ENCODE assay signal across 36 cellular contexts in the genomic region with DNA sequence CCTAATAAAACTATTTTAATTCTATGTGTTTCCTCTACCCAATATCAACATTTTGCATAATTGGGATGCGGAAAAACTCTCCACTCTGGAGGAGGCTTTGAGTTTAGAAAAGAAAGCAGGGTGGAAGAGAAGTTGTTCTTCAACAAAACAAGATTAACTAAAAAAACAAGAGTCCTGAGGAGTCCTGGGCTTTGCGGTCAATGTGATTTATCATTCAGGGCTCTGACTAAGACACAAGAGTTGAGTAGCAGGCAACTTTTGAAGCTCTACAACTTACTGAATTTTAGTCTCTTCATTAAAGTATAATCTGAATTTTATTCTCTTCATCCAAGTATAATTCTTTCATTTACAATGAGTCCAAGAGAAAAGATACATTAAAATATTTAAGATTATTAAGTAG. TPM values are rescaled to one million over a fixed set of nuclear protein-coding genes. Genes with fewer than 3 reads are reported as not detected.
"Had no signal": no experiment of that assay in that cellular context is flagged by ENCODE, and none has a peak within 500 bp of the region (broad histone marks: within the 10 kb centered on the region; RNA-seq: fewer than 3 reads in every experiment).

No MANE protein-coding gene starts in this region.

- DNase-seq: activated CD4-positive, alpha-beta memory T cell treated with anti-CD3 and anti-CD28 coated beads for 36 hours; activated CD4-positive, alpha-beta T cell treated with anti-CD3 and anti-CD28 coated beads for 36 hours; activated CD4-positive, alpha-beta T cell treated with anti-CD3 and anti-CD28 coated beads, Interleukin-2, amount 10 ng/mL, durations not matched to agents 24 days and 14 days; activated CD4-positive, CD25-positive, alpha-beta regulatory T cell; activated CD4-positive, CD25-positive, alpha-beta regulatory T cell treated with anti-CD3 and anti-CD28 coated beads, Interleukin-2, amount 50 U/mL, for 72 hours; activated CD8-positive, alpha-beta memory T cell treated with anti-CD3 and anti-CD28 coated beads, Interleukin-2, amount 10 ng/mL, durations not matched to agents 7 days and 5 days; activated CD8-positive, alpha-beta memory T cell treated with anti-CD3 and anti-CD28 coated beads, Interleukin-2, amount 50 U/mL, for 4 hours; activated CD8-positive, alpha-beta T cell treated with anti-CD3 and anti-CD28 coated beads, Interleukin-2, amount 10 ng/mL, durations not matched to agents 7 days and 5 days; activated effector memory CD4-positive, alpha-beta T cell treated with anti-CD3 and anti-CD28 coated beads, Interleukin-2, amount 50 U/mL, for 16 hours; activated naive CD4-positive, alpha-beta T cell treated with anti-CD3 and anti-CD28 coated beads for 36 hours; activated naive CD8-positive, alpha-beta T cell treated with anti-CD3 and anti-CD28 coated beads for 36 hours; activated naive CD8-positive, alpha-beta T cell treated with anti-CD3 and anti-CD28 coated beads, Interleukin-2, amount 50 U/mL, for 24 hours; activated T-cell treated with anti-CD3 and anti-CD28 coated beads, Interleukin-2, amount 50 U/mL, for 1 hour; activated T-cell treated with anti-CD3 and anti-CD28 coated beads, Interleukin-2, amount 50 U/mL, for 48 hours; adrenal gland; body of pancreas; central memory CD4-positive, alpha-beta T cell; cerebellar nuclear complex; dorsolateral prefrontal cortex; effector memory CD4-positive, alpha-beta T cell; endodermal cell; foreskin fibroblast; head of caudate nucleus; T-helper 2 cell had no signal

- ATAC-seq: activated CD4-positive, alpha-beta T cell treated with anti-CD3 and anti-CD28 coated beads for 36 hours; activated CD8-positive, alpha-beta memory T cell treated with anti-CD3 and anti-CD28 coated beads, Interleukin-2, amount 10 ng/mL, durations not matched to agents 7 days and 5 days; activated CD8-positive, alpha-beta T cell treated with anti-CD3 and anti-CD28 coated beads, Interleukin-2, amount 10 ng/mL, durations not matched to agents 7 days and 5 days; activated naive CD8-positive, alpha-beta T cell treated with anti-CD3 and anti-CD28 coated beads, Interleukin-2, amount 50 U/mL, for 24 hours; body of pancreas; esophagus mucosa had no signal

- H3K9me3 Mint-ChIP-seq: activated CD4-positive, alpha-beta memory T cell treated with anti-CD3 and anti-CD28 coated beads for 36 hours; activated CD4-positive, alpha-beta T cell treated with anti-CD3 and anti-CD28 coated beads, Interleukin-2, amount 10 ng/mL, durations not matched to agents 24 days and 14 days; activated naive CD4-positive, alpha-beta T cell treated with anti-CD3 and anti-CD28 coated beads for 36 hours; activated naive CD4-positive, alpha-beta T cell treated with anti-CD3 and anti-CD28 coated beads, Interleukin-2, amount 50 U/mL, for 24 hours; activated naive CD8-positive, alpha-beta T cell treated with anti-CD3 and anti-CD28 coated beads for 36 hours; activated naive CD8-positive, alpha-beta T cell treated with anti-CD3 and anti-CD28 coated beads, Interleukin-2, amount 50 U/mL, for 24 hours; activated T-helper 1 cell treated with anti-CD3 and anti-CD28 coated beads, Interleukin-12 subunit alpha, Interleukin-12 subunit beta, Interleukin-2, Interleukin-4 antibody, amounts not matched to agents 30 ng/mL and 10 ng/mL and 1 ng/mL, durations not matched to agents 14 hours and 24 hours and 36 hours; activated T-helper 2 cell treated with anti-CD3 and anti-CD28 coated beads, Interferon-gamma antibody, Interleukin-2, Interleukin-4, amounts not matched to agents 10 μg/mL and 5 μg/mL and 100 μg/mL, durations not matched to agents 14 hours and 24 hours and 36 hours; endodermal cell had no signal

- H3K4me3 ChIP-seq: adrenal gland, ascending aorta, body of pancreas, breast epithelium, cardiac muscle cell, coronary artery, dorsolateral prefrontal cortex had no signal

- H3K4me3 Mint-ChIP-seq: activated CD4-positive, alpha-beta memory T cell treated with anti-CD3 and anti-CD28 coated beads for 36 hours; activated CD4-positive, alpha-beta T cell treated with anti-CD3 and anti-CD28 coated beads for 36 hours; activated CD4-positive, alpha-beta T cell treated with anti-CD3 and anti-CD28 coated beads, Interleukin-2, amount 10 ng/mL, durations not matched to agents 24 days and 14 days; activated CD8-positive, alpha-beta memory T cell treated with anti-CD3 and anti-CD28 coated beads, Interleukin-2, amount 10 ng/mL, durations not matched to agents 7 days and 5 days; activated CD8-positive, alpha-beta T cell treated with anti-CD3 and anti-CD28 coated beads, Interleukin-2, amount 10 ng/mL, durations not matched to agents 7 days and 5 days; activated naive CD4-positive, alpha-beta T cell treated with anti-CD3 and anti-CD28 coated beads for 36 hours; activated naive CD4-positive, alpha-beta T cell treated with anti-CD3 and anti-CD28 coated beads, Interleukin-2, amount 50 U/mL, for 24 hours; activated naive CD8-positive, alpha-beta T cell treated with anti-CD3 and anti-CD28 coated beads for 36 hours; activated naive CD8-positive, alpha-beta T cell treated with anti-CD3 and anti-CD28 coated beads, Interleukin-2, amount 50 U/mL, for 24 hours; activated T-helper 1 cell treated with anti-CD3 and anti-CD28 coated beads, Interleukin-12 subunit alpha, Interleukin-12 subunit beta, Interleukin-2, Interleukin-4 antibody, amounts not matched to agents 30 ng/mL and 10 ng/mL and 1 ng/mL, durations not matched to agents 14 hours and 24 hours and 36 hours; dendritic cell treated with granulocyte-macrophage colony-stimulating factor and Interleukin-4, amounts not matched to agents 40 ng/mL and 50 ng/mL, for 4 days; endodermal cell had no signal

- H3K36me3 Mint-ChIP-seq: activated CD4-positive, alpha-beta memory T cell treated with anti-CD3 and anti-CD28 coated beads for 36 hours; activated CD8-positive, alpha-beta memory T cell treated with anti-CD3 and anti-CD28 coated beads, Interleukin-2, amount 10 ng/mL, durations not matched to agents 7 days and 5 days; activated naive CD4-positive, alpha-beta T cell treated with anti-CD3 and anti-CD28 coated beads, Interleukin-2, amount 50 U/mL, for 24 hours; activated naive CD8-positive, alpha-beta T cell treated with anti-CD3 and anti-CD28 coated beads for 36 hours had no signal

- H3K36me3 ChIP-seq: adrenal gland, ascending aorta, breast epithelium, cardiac muscle cell had no signal

- H3K27ac ChIP-seq: adrenal gland, ascending aorta, body of pancreas, breast epithelium, cardiac muscle cell, coronary artery, dorsolateral prefrontal cortex had no signal

- H3K9me3 ChIP-seq: adrenal gland, ascending aorta, body of pancreas, breast epithelium had no signal

- H3K4me1 Mint-ChIP-seq: activated CD4-positive, alpha-beta T cell treated with anti-CD3 and anti-CD28 coated beads for 36 hours; activated CD4-positive, alpha-beta T cell treated with anti-CD3 and anti-CD28 coated beads, Interleukin-2, amount 10 ng/mL, durations not matched to agents 24 days and 14 days; activated CD8-positive, alpha-beta memory T cell treated with anti-CD3 and anti-CD28 coated beads, Interleukin-2, amount 10 ng/mL, durations not matched to agents 7 days and 5 days; activated naive CD4-positive, alpha-beta T cell treated with anti-CD3 and anti-CD28 coated beads, Interleukin-2, amount 50 U/mL, for 24 hours; activated naive CD8-positive, alpha-beta T cell treated with anti-CD3 and anti-CD28 coated beads for 36 hours; activated naive CD8-positive, alpha-beta T cell treated with anti-CD3 and anti-CD28 coated beads, Interleukin-2, amount 50 U/mL, for 24 hours; endodermal cell had no signal

- H3K27me3 ChIP-seq: adrenal gland, ascending aorta, body of pancreas, breast epithelium, cardiac muscle cell, dorsolateral prefrontal cortex had no signal

- H3K4me1 ChIP-seq: adrenal gland, ascending aorta, body of pancreas, breast epithelium had no signal

- H3K27ac Mint-ChIP-seq: activated CD4-positive, alpha-beta memory T cell treated with anti-CD3 and anti-CD28 coated beads for 36 hours; activated CD4-positive, alpha-beta T cell treated with anti-CD3 and anti-CD28 coated beads for 36 hours; activated CD4-positive, alpha-beta T cell treated with anti-CD3 and anti-CD28 coated beads, Interleukin-2, amount 10 ng/mL, durations not matched to agents 24 days and 14 days; activated CD8-positive, alpha-beta memory T cell treated with anti-CD3 and anti-CD28 coated beads, Interleukin-2, amount 10 ng/mL, durations not matched to agents 7 days and 5 days; activated CD8-positive, alpha-beta T cell treated with anti-CD3 and anti-CD28 coated beads, Interleukin-2, amount 10 ng/mL, durations not matched to agents 7 days and 5 days; activated naive CD4-positive, alpha-beta T cell treated with anti-CD3 and anti-CD28 coated beads for 36 hours; activated naive CD4-positive, alpha-beta T cell treated with anti-CD3 and anti-CD28 coated beads, Interleukin-2, amount 50 U/mL, for 24 hours; activated naive CD8-positive, alpha-beta T cell treated with anti-CD3 and anti-CD28 coated beads for 36 hours; activated naive CD8-positive, alpha-beta T cell treated with anti-CD3 and anti-CD28 coated beads, Interleukin-2, amount 50 U/mL, for 24 hours; activated T-helper 1 cell treated with anti-CD3 and anti-CD28 coated beads, Interleukin-12 subunit alpha, Interleukin-12 subunit beta, Interleukin-2, Interleukin-4 antibody, amounts not matched to agents 30 ng/mL and 10 ng/mL and 1 ng/mL, durations not matched to agents 14 hours and 24 hours and 36 hours; activated T-helper 2 cell treated with anti-CD3 and anti-CD28 coated beads, Interferon-gamma antibody, Interleukin-2, Interleukin-4, amounts not matched to agents 10 μg/mL and 5 μg/mL and 100 μg/mL, durations not matched to agents 14 hours and 24 hours and 36 hours; dendritic cell treated with granulocyte-macrophage colony-stimulating factor and Interleukin-4, amounts not matched to agents 40 ng/mL and 50 ng/mL, for 4 days; endodermal cell had no signal

- FAIRE-seq: frontal cortex had no signal

- H3K27me3 Mint-ChIP-seq: activated CD4-positive, alpha-beta T cell treated with anti-CD3 and anti-CD28 coated beads, Interleukin-2, amount 10 ng/mL, durations not matched to agents 24 days and 14 days; activated naive CD4-positive, alpha-beta T cell treated with anti-CD3 and anti-CD28 coated beads, Interleukin-2, amount 50 U/mL, for 24 hours; activated naive CD8-positive, alpha-beta T cell treated with anti-CD3 and anti-CD28 coated beads for 36 hours; activated naive CD8-positive, alpha-beta T cell treated with anti-CD3 and anti-CD28 coated beads, Interleukin-2, amount 50 U/mL, for 24 hours had no signal

RNA-seq across cellular contexts. Expression of gene TMEM26, which starts 18.3 kb away (rescaled TPM):
- total RNA-seq: activated CD4-positive, alpha-beta memory T cell treated with anti-CD3 and anti-CD28 coated beads for 36 hours; activated CD4-positive, alpha-beta T cell treated with anti-CD3 and anti-CD28 coated beads for 36 hours; activated CD4-positive, alpha-beta T cell treated with anti-CD3 and anti-CD28 coated beads, Interleukin-2, amount 10 ng/mL, durations not matched to agents 24 days and 14 days; activated CD8-positive, alpha-beta memory T cell treated with anti-CD3 and anti-CD28 coated beads for 36 hours; activated CD8-positive, alpha-beta memory T cell treated with anti-CD3 and anti-CD28 coated beads, Interleukin-2, amount 10 ng/mL, durations not matched to agents 7 days and 5 days; activated CD8-positive, alpha-beta T cell treated with anti-CD3 and anti-CD28 coated beads, Interleukin-2, amount 10 ng/mL, durations not matched to agents 7 days and 5 days; activated naive CD4-positive, alpha-beta T cell treated with anti-CD3 and anti-CD28 coated beads for 36 hours; activated naive CD8-positive, alpha-beta T cell treated with anti-CD3 and anti-CD28 coated beads for 36 hours; activated T-helper 1 cell treated with anti-CD3 and anti-CD28 coated beads, Interleukin-12 subunit alpha, Interleukin-12 subunit beta, Interleukin-2, Interleukin-4 antibody, amounts not matched to agents 30 ng/mL and 10 ng/mL and 1 ng/mL, durations not matched to agents 14 hours and 24 hours and 36 hours; activated T-helper 2 cell treated with anti-CD3 and anti-CD28 coated beads, Interferon-gamma antibody, Interleukin-2, Interleukin-4, amounts not matched to agents 10 μg/mL and 5 μg/mL and 100 μg/mL, durations not matched to agents 14 hours and 24 hours and 36 hours; ascending aorta; body of pancreas; T-helper 1 cell treated with Interleukin-12 subunit alpha and Interleukin-12 subunit beta and Interleukin-4 antibody, amounts not matched to agents 30 ng/mL and 1 ng/mL, for 36 hours had no signal
